8 cellular contexts compared by ENCODE assay signal in genomic region chr14:21268612-21269251, GRCh38. TPM values are rescaled to one million over a fixed set of nuclear protein-coding genes. Genes with fewer than 3 reads are reported as not detected.
DNase-seq lines count a peak whose midpoint lies in the region; ATAC-seq and TF ChIP-seq lines count a peak whose summit lies in the region.

No MANE protein-coding gene starts in this region.

- peak overlapping the region; percentile 91 for H3K27ac ChIP-seq in hepatocyte

- H4K20me1 ChIP-seq in hepatocyte (ENCODE audit: insufficient read depth, poor library complexity, severe bottlenecking), result peaks cover 50% of the 10 kb centered on the region

- H3K79me2 ChIP-seq in hepatocyte, result peaks cover 56% of the 10 kb centered on the region

- peak; percentile 42 for DNase-seq in A172 (ENCODE audit: low spot score)
- DNase-seq in NCI-H526 treated with DMSO at 0.1 percent for 48 hours (lab: John Stamatoyannopoulos, UW), result peak; percentile 30
- DNase-seq in adipocyte (ENCODE audit: low read depth), result peak; percentile 82
- peak; percentile 87 for DNase-seq in hepatocyte (ENCODE audit: low spot score)
- peak; percentile 11 for DNase-seq in skeletal muscle cell (ENCODE audit: low read depth)

- 1% methylated on average over 24 of the region's 24 CpGs for WGBS in hepatocyte (ENCODE audit: low lambda C conversion rate, missing lambda C conversion rate)

- H3K9ac ChIP-seq in adipocyte (ENCODE audit: low read length), result peak overlapping the region; percentile 99

- no peaks in the 10 kb centered on the region for H3K9me3 ChIP-seq in adipocyte (ENCODE audit: control insufficient read depth, low read length)
- no peaks in the 10 kb centered on the region for H3K9me3 ChIP-seq in hepatocyte (ENCODE audit: low read depth)

- no peak for TF ChIP-seq CTCF in hepatocyte (IDR thresholded peaks at IDR 0.05; ENCODE audit: poor library complexity)

- H2AFZ ChIP-seq in hepatocyte, result no peak overlapping the region

- peaks cover 38% of the 10 kb centered on the region for H3K4me1 ChIP-seq in adipocyte (ENCODE audit: control insufficient read depth, insufficient read depth, low read length)
- H3K4me1 ChIP-seq in hepatocyte (ENCODE audit: insufficient read depth), result peaks cover 26% of the 10 kb centered on the region

- H3K4me3 ChIP-seq in GM08714 (ENCODE audit: low read length) (peak overlapping the region; percentile 99), adipocyte (ENCODE audit: low read length) (peak overlapping the region; percentile 97), hepatocyte (peak overlapping the region; percentile 76), skeletal muscle cell (ENCODE audit: low read depth, low read length) (peak overlapping the region; percentile 99)

- H3K36me3 ChIP-seq in adipocyte (ENCODE audit: control insufficient read depth, insufficient read depth, low read length, severe bottlenecking) (peaks cover 40% of the 10 kb centered on the region), hepatocyte (replicated peaks; ENCODE audit: insufficient read depth, low read depth) (peaks cover 4% of the 10 kb centered on the region)

- H3K27me3 ChIP-seq in adipocyte (replicated peaks; ENCODE audit: control insufficient read depth, insufficient read depth, low read length) (no peaks in the 10 kb centered on the region), hepatocyte (no peaks in the 10 kb centered on the region)

- ATAC-seq in GM21825 (IDR thresholded peaks at IDR 0.05; ENCODE audit: unreplicated experiment), result no peak
- no peak for ATAC-seq in HG03571 (IDR thresholded peaks at IDR 0.05; ENCODE audit: unreplicated experiment)

- peak overlapping the region; percentile 90 for H3K4me2 ChIP-seq in hepatocyte

- H3K9me2 ChIP-seq in hepatocyte (replicated peaks; ENCODE audit: insufficient read depth), result no peaks in the 10 kb centered on the region

RNA-seq across cellular contexts. Expression of gene HNRNPC, which starts 0.5 kb away (rescaled TPM):
- 856 and 922 TPM in 2 replicates for total RNA-seq in A172 (2014; rRNA removed; shearing (Covaris generic))
- 740 and 800 TPM in 2 replicates for total RNA-seq in hepatocyte
- 513 and 521 TPM in 2 replicates for polyA plus RNA-seq in hepatocyte

RNA-seq across cellular contexts. Expression of gene RPGRIP1, which starts 11.2 kb away (rescaled TPM):
- total RNA-seq in A172 (2014; rRNA removed; shearing (Covaris generic)), result not detected in 2 replicates
- 0.07 TPM in 1 of 2 replicates, not detected in the other for total RNA-seq in hepatocyte
- polyA plus RNA-seq in hepatocyte, result not detected in 2 replicates

Comparison
In these comparisons a context has a peak if more than half of its experiments do, and no peak if none do; other contexts are left out.
1. DNase-seq: peak in every context shown above with its lines; median percentile 87 in hepatocyte; 82 in adipocyte; 42 in A172; 30 in NCI-H526 treated with DMSO at 0.1 percent for 48 hours; 11 in skeletal muscle cell.